29 cellular contexts compared by ENCODE assay signal in the genomic region with DNA sequence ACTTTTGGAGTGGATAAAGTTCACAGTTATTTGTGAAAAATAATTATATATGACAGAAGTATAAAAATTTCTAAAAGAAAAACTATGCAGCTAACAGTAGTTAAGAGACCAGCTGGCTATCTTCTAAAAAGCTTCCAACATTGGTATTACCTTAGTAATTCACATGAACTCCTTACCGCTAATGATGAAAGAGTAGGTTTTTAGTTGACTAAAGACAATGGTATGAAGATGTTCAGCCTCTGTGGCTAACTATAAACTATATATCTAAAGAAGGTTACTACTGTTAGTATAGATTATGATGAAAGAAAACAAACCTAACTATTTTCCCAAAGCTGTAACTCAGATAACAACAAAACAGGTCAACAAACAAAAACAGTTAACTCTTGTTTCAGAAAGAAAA. TPM values are rescaled to one million over a fixed set of nuclear protein-coding genes. Genes with fewer than 3 reads are reported as not detected.
DNase-seq lines count a peak whose midpoint lies in the region; TF ChIP-seq lines count a peak whose summit lies in the region.
"Had no signal": no experiment of that assay in that cellular context is flagged by ENCODE, and none has a peak within 500 bp of the region (broad histone marks: within the 10 kb centered on the region; RNA-seq: fewer than 3 reads in every experiment).

No MANE protein-coding gene starts in this region.

- no peaks in the 10 kb centered on the region for H3K9me3 Mint-ChIP-seq in activated CD4-positive, alpha-beta T cell treated with anti-CD3 and anti-CD28 coated beads, Interleukin-2, amount 10 ng/mL, durations not matched to agents 24 days and 14 days
- H3K9me3 Mint-ChIP-seq: activated naive CD4-positive, alpha-beta T cell treated with anti-CD3 and anti-CD28 coated beads, Interleukin-2, amount 10 ng/mL, durations not matched to agents 7 days and 5 days; activated T-cell treated with anti-CD3 and anti-CD28 coated beads, Interleukin-2, amount 50 U/mL, for 24 hours; CD4-positive, alpha-beta memory T cell; memory B cell; T-helper 1 cell treated with Interleukin-12 subunit alpha and Interleukin-12 subunit beta and Interleukin-4 antibody, amounts not matched to agents 30 μg/mL and 1 μg/mL, for 36 hours had no signal

- peaks cover 16% of the 10 kb centered on the region; the same call in 1 of the 2 replicates for H3K4me1 ChIP-seq in GM23248 (ENCODE audit: insufficient read depth)
- no peaks in the 10 kb centered on the region for H3K4me1 ChIP-seq in osteoblast (ENCODE audit: insufficient read depth, low read length)
- H3K4me1 ChIP-seq: testis, uterus had no signal

- WGBS in GM23248 (ENCODE audit: low coverage in 1 of 2, low lambda C conversion rate in 2 of 2, missing lambda C conversion rate in 2 of 2), 2 experiments: 93 to 94% methylated on average over 1 of the region's 1 CpG

- no peak overlapping the region for H3K4me3 ChIP-seq in GM23248
- H3K4me3 ChIP-seq in osteoblast (ENCODE audit: insufficient read depth, low read length): no peak overlapping the region
- H3K4me3 ChIP-seq: ascending aorta, gastroesophageal sphincter, hepatocyte, Peyer's patch, testis, uterus had no signal

- H2AFZ ChIP-seq in GM23248: no peak overlapping the region
- no peak overlapping the region for H2AFZ ChIP-seq in osteoblast (ENCODE audit: low read length)
- H2AFZ ChIP-seq: hepatocyte had no signal

- peaks cover 38% of the 10 kb centered on the region for H3F3A ChIP-seq in GM23248 (ENCODE audit: insufficient read depth)

- in situ Hi-C loops in GM23248 (cut with MboI): no loop called here

- no peaks in the 10 kb centered on the region for H3K27me3 Mint-ChIP-seq in activated CD4-positive, alpha-beta T cell treated with anti-CD3 and anti-CD28 coated beads, Interleukin-2, amount 10 ng/mL, durations not matched to agents 24 days and 14 days
- H3K27me3 Mint-ChIP-seq: activated naive CD4-positive, alpha-beta T cell treated with anti-CD3 and anti-CD28 coated beads, Interleukin-2, amount 10 ng/mL, durations not matched to agents 7 days and 5 days; activated T-cell treated with anti-CD3 and anti-CD28 coated beads, Interleukin-2, amount 50 U/mL, for 24 hours; CD4-positive, alpha-beta memory T cell; memory B cell had no signal

- H3K27ac ChIP-seq in GM23248 (peak overlapping the region; percentile 13; the same call in 1 of the 2 replicates), osteoblast (ENCODE audit: low read depth, low read length) (peak overlapping the region; percentile 32)
- H3K27ac ChIP-seq: ascending aorta, gastroesophageal sphincter, hepatocyte, Peyer's patch, testis, uterus had no signal

- no peaks in the 10 kb centered on the region for H3K27me3 ChIP-seq in GM23248 (replicated peaks; ENCODE audit: insufficient read depth)
- no peaks in the 10 kb centered on the region for H3K27me3 ChIP-seq in osteoblast (ENCODE audit: insufficient read depth, low read length)
- H3K27me3 ChIP-seq: ascending aorta, gastroesophageal sphincter, hepatocyte, Peyer's patch, testis, uterus had no signal

- no peak overlapping the region for H3K4me3 Mint-ChIP-seq in activated CD4-positive, alpha-beta T cell treated with anti-CD3 and anti-CD28 coated beads, Interleukin-2, amount 10 ng/mL, durations not matched to agents 24 days and 14 days
- H3K4me3 Mint-ChIP-seq: activated naive CD4-positive, alpha-beta T cell treated with anti-CD3 and anti-CD28 coated beads, Interleukin-2, amount 10 ng/mL, durations not matched to agents 7 days and 5 days; activated T-cell treated with anti-CD3 and anti-CD28 coated beads, Interleukin-2, amount 50 U/mL, for 24 hours; CD4-positive, alpha-beta memory T cell; memory B cell; T-helper 1 cell treated with Interleukin-12 subunit alpha and Interleukin-12 subunit beta and Interleukin-4 antibody, amounts not matched to agents 30 μg/mL and 1 μg/mL, for 36 hours had no signal

- H3K79me2 ChIP-seq in GM23248 (ENCODE audit: insufficient read depth): peaks cover 100% of the 10 kb centered on the region
- H3K79me2 ChIP-seq in osteoblast (ENCODE audit: insufficient read depth, low read length): peaks cover 93% of the 10 kb centered on the region

- peaks cover 50% of the 10 kb centered on the region for H3K36me3 Mint-ChIP-seq in activated CD4-positive, alpha-beta T cell treated with anti-CD3 and anti-CD28 coated beads, Interleukin-2, amount 10 ng/mL, durations not matched to agents 24 days and 14 days (ENCODE audit: low read depth)

- no peaks in the 10 kb centered on the region for H3K9me2 ChIP-seq in GM23248 (ENCODE audit: insufficient read depth)

- no peak overlapping the region for H3K9ac ChIP-seq in GM23248

- H3K9me3 ChIP-seq in GM23248 (ENCODE audit: low read depth) (no peaks in the 10 kb centered on the region), osteoblast (ENCODE audit: low read depth, low read length) (no peaks in the 10 kb centered on the region)
- H3K9me3 ChIP-seq: ascending aorta, gastroesophageal sphincter, Peyer's patch, testis, uterus had no signal

- peaks cover 19% of the 10 kb centered on the region for H3K4me1 Mint-ChIP-seq in activated CD4-positive, alpha-beta T cell treated with anti-CD3 and anti-CD28 coated beads, Interleukin-2, amount 10 ng/mL, durations not matched to agents 24 days and 14 days

- H4K20me1 ChIP-seq in GM23248 (ENCODE audit: insufficient read depth): peaks cover 14% of the 10 kb centered on the region
- H4K20me1 ChIP-seq in osteoblast (ENCODE audit: insufficient read depth, low read length): peaks cover 62% of the 10 kb centered on the region

- H3K27ac Mint-ChIP-seq in activated CD4-positive, alpha-beta T cell treated with anti-CD3 and anti-CD28 coated beads, Interleukin-2, amount 10 ng/mL, durations not matched to agents 24 days and 14 days: peak overlapping the region; percentile 29
- H3K27ac Mint-ChIP-seq: activated naive CD4-positive, alpha-beta T cell treated with anti-CD3 and anti-CD28 coated beads, Interleukin-2, amount 10 ng/mL, durations not matched to agents 7 days and 5 days; activated T-cell treated with anti-CD3 and anti-CD28 coated beads, Interleukin-2, amount 50 U/mL, for 24 hours; memory B cell; T-helper 1 cell treated with Interleukin-12 subunit alpha and Interleukin-12 subunit beta and Interleukin-4 antibody, amounts not matched to agents 30 μg/mL and 1 μg/mL, for 36 hours had no signal

- TF ChIP-seq CTCF in osteoblast (IDR thresholded peaks at IDR 0.05; ENCODE audit: extremely low read depth, low read depth, low read length): no peak

- H3K4me2 ChIP-seq in GM23248 (ENCODE audit: unreplicated experiment): no peak overlapping the region
- H3K4me2 ChIP-seq in osteoblast (ENCODE audit: insufficient read depth, low read length): no peak overlapping the region
- H3K4me2 ChIP-seq: hepatocyte had no signal

- intact Hi-C loops in activated CD4-positive, alpha-beta T cell treated with anti-CD3 and anti-CD28 coated beads, Interleukin-2, amount 10 ng/mL, durations not matched to agents 24 days and 14 days (cut with micrococcal nuclease): no loop called here

- DNase-seq in activated CD4-positive, alpha-beta T cell treated with anti-CD3 and anti-CD28 coated beads, Interleukin-2, amount 10 ng/mL, durations not matched to agents 24 days and 14 days: no peak
- DNase-seq in activated CD4-positive, alpha-beta T cell treated with anti-CD3 and anti-CD28 coated beads, Interleukin-2, amount 50 U/mL, for 4 hours: no peak
- DNase-seq in GM23248 (peak; percentile 48), amniotic epithelial cell (ENCODE audit: low read depth) (peak; percentile 81), osteoblast (ENCODE audit: insufficient read length, low spot score, missing footprints) (no peak), NCI-H82 (lab: John Stamatoyannopoulos, UW) (no peak), HPDE6-E6E7 (ENCODE audit: extremely low spot score) (no peak)
- DNase-seq in activated CD4-positive, CD25-positive, alpha-beta regulatory T cell treated with anti-CD3 and anti-CD28 coated beads, Interleukin-2, amount 50 U/mL, for 72 hours: no peak
- DNase-seq: 8988T; activated naive CD4-positive, alpha-beta T cell treated with anti-CD3 and anti-CD28 coated beads, Interleukin-2, amount 10 ng/mL, durations not matched to agents 7 days and 5 days; activated T-cell treated with anti-CD3 and anti-CD28 coated beads, Interleukin-2, amount 50 U/mL, for 24 hours; CD4-positive, alpha-beta memory T cell; central memory CD4-positive, alpha-beta T cell; dermis blood vessel endothelial cell; DMS153; GDM1; left colon; NCI-H1092; NCI-H187 treated with DMSO at 0.1 percent for 48 hours; NCI-H526 treated with DMSO at 0.1 percent for 48 hours; Peyer's patch; stimulated activated naive CD4-positive, alpha-beta T cell treated with Interleukin-2 at 50 U/mL for 16 hours; testis; uterus had no signal

- H3K36me3 ChIP-seq in GM23248 (ENCODE audit: low read depth) (peaks cover 36% of the 10 kb centered on the region), osteoblast (ENCODE audit: insufficient read depth, low read length) (peaks cover 44% of the 10 kb centered on the region)
- H3K36me3 ChIP-seq: uterus had no signal

RNA-seq across cellular contexts. Expression of gene CCNI, which starts 10.4 kb away (rescaled TPM):
- 214 TPM in 2 replicates for total RNA-seq in activated CD4-positive, alpha-beta T cell treated with anti-CD3 and anti-CD28 coated beads, Interleukin-2, amount 10 ng/mL, durations not matched to agents 24 days and 14 days
- total RNA-seq in GM23248 (2014; rRNA removed; shearing (Covaris generic)): 121 and 125 TPM in 2 replicates
- 158 and 166 TPM in 2 replicates for polyA plus RNA-seq in GM23248 (2016; fragmentation: Nextera tagmentation; extraction: Ambion mirVana)
- total RNA-seq in osteoblast: 229 and 243 TPM in 2 replicates

Comparison
In these comparisons a context has a peak if more than half of its experiments do, and no peak if none do; other contexts are left out.
1. DNase-seq: peak in GM23248 (single experiment) and amniotic epithelial cell (single experiment); none in activated CD4-positive, alpha-beta T cell treated with anti-CD3 and anti-CD28 coated beads, Interleukin-2, amount 10 ng/mL, durations not matched to agents 24 days and 14 days (single experiment), activated CD4-positive, alpha-beta T cell treated with anti-CD3 and anti-CD28 coated beads, Interleukin-2, amount 50 U/mL, for 4 hours (0 of 2), osteoblast (single experiment), NCI-H82 (single experiment), HPDE6-E6E7 (single experiment) and activated CD4-positive, CD25-positive, alpha-beta regulatory T cell treated with anti-CD3 and anti-CD28 coated beads, Interleukin-2, amount 50 U/mL, for 72 hours (single experiment).